16 cellular contexts compared by ENCODE assay signal in genomic region chr12:80056845-80057244, GRCh38. TPM values are rescaled to one million over a fixed set of nuclear protein-coding genes. Genes with fewer than 3 reads are reported as not detected.
DNase-seq lines count a peak whose midpoint lies in the region; TF ChIP-seq lines count a peak whose summit lies in the region.
"Had no signal": no experiment of that assay in that cellular context is flagged by ENCODE, and none has a peak within 500 bp of the region (broad histone marks: within the 10 kb centered on the region; RNA-seq: fewer than 3 reads in every experiment).

No MANE protein-coding gene starts in this region.

- no peak overlapping the region for H3K4me3 ChIP-seq in adrenal gland
- no peak overlapping the region for H3K4me3 ChIP-seq in testis
- H3K4me3 ChIP-seq: esophagus squamous epithelium, left lung had no signal

- H3K4me1 ChIP-seq in adrenal gland (replicated peaks in 1 of 2) (peaks cover 0 to 9% of the 10 kb centered on the region in 2 donors), testis (peaks cover 10% of the 10 kb centered on the region)
- H3K4me1 ChIP-seq: left lung had no signal

- TF ChIP-seq CTCF in adrenal gland (IDR thresholded peaks at IDR 0.05) (no peak), testis (IDR thresholded peaks at IDR 0.05) (no peak)

- peak; percentile 32 for DNase-seq in NCI-H1105 (lab: John Stamatoyannopoulos, UW)
- peak; percentile 49 to 71 (median 60) for DNase-seq in adrenal gland
- DNase-seq in glomerular endothelial cell (ENCODE audit: extremely low read depth, low read depth, low spot score): peak; percentile 69
- DNase-seq in testis: peak; percentile 21
- no peak for DNase-seq in activated CD8-positive, alpha-beta memory T cell treated with anti-CD3 and anti-CD28 coated beads, Interleukin-2, amount 50 U/mL, for 4 hours
- no peak for DNase-seq in NCI-H2227 treated with DMSO at 0.1 percent for 48 hours (lab: John Stamatoyannopoulos, UW)
- DNase-seq in UCSD-AML1 (lab: John Stamatoyannopoulos, UW; ENCODE audit: unreplicated experiment): no peak
- DNase-seq: activated B cell treated with CpG ODN at 0.5 μM for 24 hours, amniotic stem cell, DMS153, esophagus squamous epithelium, left lung, NCI-H187, NCI-H526 treated with DMSO at 0.1 percent for 48 hours, T-helper 1 cell had no signal

- H3K27me3 ChIP-seq in adrenal gland (no peaks in the 10 kb centered on the region), testis (no peaks in the 10 kb centered on the region)
- H3K27me3 ChIP-seq: esophagus squamous epithelium, left lung had no signal

- TF ChIP-seq POLR2A in adrenal gland (IDR thresholded peaks at IDR 0.05) (no peak), testis (IDR thresholded peaks at IDR 0.05) (no peak)

- no peaks in the 10 kb centered on the region for H3K9me3 ChIP-seq in adrenal gland (replicated peaks in 1 of 3)
- H3K9me3 ChIP-seq in testis: no peaks in the 10 kb centered on the region
- H3K9me3 ChIP-seq: esophagus squamous epithelium, left lung had no signal

- H3K36me3 ChIP-seq in adrenal gland (replicated peaks in 1 of 2): no peaks in the 10 kb centered on the region
- no peaks in the 10 kb centered on the region for H3K36me3 ChIP-seq in testis (ENCODE audit: low read depth, missing control alignments)
- H3K36me3 ChIP-seq: esophagus squamous epithelium, left lung had no signal

- H3K27ac ChIP-seq in adrenal gland (no peak overlapping the region), testis (no peak overlapping the region)
- H3K27ac ChIP-seq: esophagus squamous epithelium, left lung had no signal

- intact Hi-C loops in adrenal gland (cut with DNase I) (no loop called here), testis (cut with DNase I; ENCODE audit: low total_unique reads) (no loop called here)

RNA-seq across cellular contexts. Expression of gene OTOGL, which starts 42.5 kb away (rescaled TPM):
- total RNA-seq in adrenal gland: under 1 TPM in 7 of 8 donors, not detected in 1; 0.04 to 0.52 (median 0.23) TPM
- polyA plus RNA-seq in adrenal gland: under 1 TPM; 0.08 to 0.13 (median 0.11) TPM
- 0.06 and 0.10 TPM in 2 replicates for total RNA-seq in glomerular endothelial cell
- total RNA-seq in testis: under 1 TPM; 0.87 TPM
- polyA plus RNA-seq in testis (ENCODE audit: insufficient read depth, low read depth, low replicate concordance): 0.88 TPM
- total RNA-seq: activated B cell treated with CpG ODN at 0.5 μM for 24 hours; activated T-helper 17 cell treated with anti-CD3 and anti-CD28 coated beads, Interleukin-2, amount 50 U/mL, for 72 hours had no signal

Comparison
In these comparisons a context has a peak if more than half of its experiments do, and no peak if none do; other contexts are left out.
1. DNase-seq: peak in NCI-H1105 (single experiment), adrenal gland (7 of 7), glomerular endothelial cell (single experiment) and testis (single experiment); none in activated CD8-positive, alpha-beta memory T cell treated with anti-CD3 and anti-CD28 coated beads, Interleukin-2, amount 50 U/mL, for 4 hours (single experiment), NCI-H2227 treated with DMSO at 0.1 percent for 48 hours (single experiment) and UCSD-AML1 (single experiment).